In genomic region chr1:37553927-37554808, GRCh38 we compare ENCODE assay signal across 8 cellular contexts. TPM values are rescaled to one million over a fixed set of nuclear protein-coding genes. Genes with fewer than 3 reads are reported as not detected.
DNase-seq lines count a peak whose midpoint lies in the region; ATAC-seq and TF ChIP-seq lines count a peak whose summit lies in the region.

TSS of gene SNIP1 (minus strand) at chr1:37554293. CDS start at chr1:37554229, 64 bp downstream.

- H3K4me2 ChIP-seq in OCI-LY3 (ENCODE audit: low read length), result peak within 1 kb of the TSS; percentile 94

- peaks cover 18% of the 10 kb centered on the region for H3K79me2 ChIP-seq in OCI-LY3 (ENCODE audit: low read length)

- peak within 1 kb of the TSS; percentile 97 for H3K4me3 ChIP-seq in CD8-positive, alpha-beta T cell (ENCODE audit: low read depth, low read length)
- H3K4me3 ChIP-seq in OCI-LY3 (ENCODE audit: low read length), result peak within 1 kb of the TSS; percentile 99

- no peaks in the 10 kb centered on the region for H3K9me3 Mint-ChIP-seq in CD8-positive, alpha-beta T cell
- H3K9me3 Mint-ChIP-seq in endothelial cell (ENCODE audit: unreplicated experiment) (no peaks in the 10 kb centered on the region), mesothelial cell of epicardium (no peaks in the 10 kb centered on the region)

- TF ChIP-seq CTCF in CD8-positive, alpha-beta T cell (IDR thresholded peaks at IDR 0.05), result no peak
- TF ChIP-seq CTCF in OCI-LY3 (IDR thresholded peaks at IDR 0.05; ENCODE audit: low read depth, low read length) (no peak), endothelial cell (IDR thresholded peaks at IDR 0.05; ENCODE audit: unreplicated experiment) (no peak), mesothelial cell of epicardium (IDR thresholded peaks at IDR 0.05; ENCODE audit: unreplicated experiment) (no peak)

- CTCF ChIA-PET in CD8-positive, alpha-beta T cell (lab: Charles Lee), result interaction anchor here (1.1 to 2.0 kb wide), 3 partner anchors 40 to 56 kb away, joined by 3 to 7 read pairs (median 4); partner anchors contain the start of gene MEAF6

- peaks cover 43% of the 10 kb centered on the region for H3K4me1 Mint-ChIP-seq in CD8-positive, alpha-beta T cell (ENCODE audit: low read depth)
- peaks cover 23% of the 10 kb centered on the region for H3K4me1 Mint-ChIP-seq in endothelial cell (ENCODE audit: unreplicated experiment)
- peaks cover 34% of the 10 kb centered on the region for H3K4me1 Mint-ChIP-seq in mesothelial cell of epicardium

- no peaks in the 10 kb centered on the region for H3K27me3 ChIP-seq in CD8-positive, alpha-beta T cell (ENCODE audit: insufficient read depth, low read length)
- H3K27me3 ChIP-seq in OCI-LY3 (ENCODE audit: low read depth, low read length), result no peaks in the 10 kb centered on the region

- H4K20me1 ChIP-seq in OCI-LY3 (ENCODE audit: insufficient read depth, low read length), result peaks cover 12% of the 10 kb centered on the region

- peak within 1 kb of the TSS; percentile 84 for H3K9ac ChIP-seq in OCI-LY3 (ENCODE audit: low read length)

- peak; percentile 84 to 94 (median 88) for DNase-seq in CD8-positive, alpha-beta T cell
- DNase-seq in HuH-7.5 (ENCODE audit: low spot score) (peak; percentile 90), endothelial cell (ENCODE audit: low spot score) (peak; percentile 63), mesothelial cell of epicardium (ENCODE audit: low spot score in 2 of 2, unreplicated experiment in 2 of 2) (peak; percentile 71 to 87)
- DNase-seq in activated CD8-positive, alpha-beta memory T cell treated with anti-CD3 and anti-CD28 coated beads, Interleukin-2, amount 50 U/mL, for 4 hours, result peak; percentile 89
- peak; percentile 75 to 89 for DNase-seq in stimulated activated CD8-positive, alpha-beta memory T cell treated with anti-CD3 and anti-CD28 coated beads, Interleukin-15, amount 100 ng/mL, for 4 hours (ENCODE audit: low read depth in 2 of 2)

- peak within 1 kb of the TSS; percentile 100 for H3K4me3 Mint-ChIP-seq in CD8-positive, alpha-beta T cell
- peak within 1 kb of the TSS; percentile 99 for H3K4me3 Mint-ChIP-seq in endothelial cell (ENCODE audit: unreplicated experiment)
- H3K4me3 Mint-ChIP-seq in mesothelial cell of epicardium, result peak within 1 kb of the TSS; percentile 99

- ATAC-seq in CD8-positive, alpha-beta T cell, result peak; percentile 95
- ATAC-seq in GM21381 (IDR thresholded peaks at IDR 0.05; ENCODE audit: unreplicated experiment), result peak; percentile 89

- peaks cover 40% of the 10 kb centered on the region for H3K36me3 Mint-ChIP-seq in CD8-positive, alpha-beta T cell
- H3K36me3 Mint-ChIP-seq in endothelial cell (ENCODE audit: low read depth, unreplicated experiment) (peaks cover 20% of the 10 kb centered on the region), mesothelial cell of epicardium (peaks cover 4% of the 10 kb centered on the region)

- H3K36me3 ChIP-seq in CD8-positive, alpha-beta T cell (ENCODE audit: insufficient read depth, low read length), result no peaks in the 10 kb centered on the region
- H3K36me3 ChIP-seq in OCI-LY3 (replicated peaks; ENCODE audit: low read depth, low read length), result no peaks in the 10 kb centered on the region

- peak within 1 kb of the TSS; percentile 14; the same call in 1 of the 2 replicates for H2AFZ ChIP-seq in OCI-LY3 (ENCODE audit: low read depth, low read length)

- peak within 1 kb of the TSS; percentile 91 for H3K27ac ChIP-seq in CD8-positive, alpha-beta T cell (ENCODE audit: low read depth, low read length)
- H3K27ac ChIP-seq in OCI-LY3 (ENCODE audit: low read length), result peak within 1 kb of the TSS; percentile 33

- H3K9me3 ChIP-seq in CD8-positive, alpha-beta T cell (ENCODE audit: low read length), result no peaks in the 10 kb centered on the region
- H3K9me3 ChIP-seq in OCI-LY3 (ENCODE audit: insufficient read depth, low read length), result no peaks in the 10 kb centered on the region

- intact Hi-C loops in CD8-positive, alpha-beta T cell (cut with DNase I, micrococcal nuclease), result loop anchor here (1.0 to 5.0 kb wide), 9 partner anchors 35 to 305 kb away; partner anchors contain the start of genes CDCA8 (in 2 of the 2), MEAF6 (in 2 of the 2), ZC3H12A (in 2 of the 2) and MTF1 (in 1 of the 2)

- H3K27me3 Mint-ChIP-seq in CD8-positive, alpha-beta T cell (ENCODE audit: low read depth), result peaks cover 2% of the 10 kb centered on the region
- H3K27me3 Mint-ChIP-seq in endothelial cell (ENCODE audit: unreplicated experiment) (peaks cover 12% of the 10 kb centered on the region), mesothelial cell of epicardium (ENCODE audit: low read depth) (no peaks in the 10 kb centered on the region)

- H3K4me1 ChIP-seq in CD8-positive, alpha-beta T cell (ENCODE audit: insufficient read depth, low read length), result peaks cover 24% of the 10 kb centered on the region
- H3K4me1 ChIP-seq in OCI-LY3 (ENCODE audit: low read length), result peaks cover 9% of the 10 kb centered on the region

- POLR2A ChIA-PET in CD8-positive, alpha-beta T cell (lab: Charles Lee), result interaction anchor here (1.0 to 1.6 kb wide), 2 partner anchors 10 to 40 kb away, joined by 3 to 10 read pairs; partner anchors contain the start of gene MEAF6

- H3K27ac Mint-ChIP-seq in CD8-positive, alpha-beta T cell, result peak within 1 kb of the TSS; percentile 100
- peak within 1 kb of the TSS; percentile 95 for H3K27ac Mint-ChIP-seq in endothelial cell (ENCODE audit: unreplicated experiment)
- H3K27ac Mint-ChIP-seq in mesothelial cell of epicardium, result peak within 1 kb of the TSS; percentile 99

RNA-seq across cellular contexts. Expression of gene SNIP1, which starts in this region (rescaled TPM):
- total RNA-seq in CD8-positive, alpha-beta T cell, result 10 to 100 TPM; 71.7 to 84.2 TPM
- total RNA-seq in endothelial cell (ENCODE audit: unreplicated experiment) (21.4 TPM), mesothelial cell of epicardium (22.9 to 27.1 TPM (median 23.7 TPM) in 3 replicates)

Comparison
In these comparisons a context has a peak if more than half of its experiments do, and no peak if none do; other contexts are left out.
1. Peak in every context shown above with its lines: DNase-seq, ATAC-seq, H3K4me3 ChIP-seq and H3K27ac ChIP-seq.